ENCODE assay signal across 1 cellular context in the genomic region with DNA sequence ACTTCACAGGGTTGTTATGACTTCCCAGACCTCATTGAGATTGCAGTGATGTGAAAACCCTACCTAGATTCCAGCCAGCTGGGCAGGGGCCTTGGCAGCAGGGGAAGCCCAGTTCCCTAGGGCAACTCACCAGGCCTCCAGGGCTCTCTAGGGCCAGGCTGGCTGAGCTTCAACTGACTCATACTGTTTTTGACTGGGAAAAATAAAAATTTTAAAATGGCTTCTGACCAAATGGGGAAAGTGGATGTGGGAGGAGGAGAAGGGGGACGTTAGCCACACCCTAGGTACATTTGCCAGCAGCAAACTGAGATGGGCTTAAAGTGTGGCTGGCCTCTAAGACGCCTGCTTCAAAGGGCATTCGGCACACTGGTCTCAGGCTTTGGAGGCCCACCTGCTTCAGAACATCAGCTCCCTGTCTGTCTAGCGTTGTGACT.
TF ChIP-seq lines count a peak whose summit lies in the region.

No MANE protein-coding gene starts in this region.

TF ChIP-seq in WTC11, 78 proteins besides CTCF, POLR2A, EP300 and RAD21 (continued from another document):
- TF ChIP-seq, protein P1, sequence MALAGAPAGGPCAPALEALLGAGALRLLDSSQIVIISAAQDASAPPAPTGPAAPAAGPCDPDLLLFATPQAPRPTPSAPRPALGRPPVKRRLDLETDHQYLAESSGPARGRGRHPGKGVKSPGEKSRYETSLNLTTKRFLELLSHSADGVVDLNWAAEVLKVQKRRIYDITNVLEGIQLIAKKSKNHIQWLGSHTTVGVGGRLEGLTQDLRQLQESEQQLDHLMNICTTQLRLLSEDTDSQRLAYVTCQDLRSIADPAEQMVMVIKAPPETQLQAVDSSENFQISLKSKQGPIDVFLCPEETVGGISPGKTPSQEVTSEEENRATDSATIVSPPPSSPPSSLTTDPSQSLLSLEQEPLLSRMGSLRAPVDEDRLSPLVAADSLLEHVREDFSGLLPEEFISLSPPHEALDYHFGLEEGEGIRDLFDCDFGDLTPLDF (CRISPR knock-in tag; IDR thresholded peaks at IDR 0.05), result no peak
- TF ChIP-seq, protein P2, sequence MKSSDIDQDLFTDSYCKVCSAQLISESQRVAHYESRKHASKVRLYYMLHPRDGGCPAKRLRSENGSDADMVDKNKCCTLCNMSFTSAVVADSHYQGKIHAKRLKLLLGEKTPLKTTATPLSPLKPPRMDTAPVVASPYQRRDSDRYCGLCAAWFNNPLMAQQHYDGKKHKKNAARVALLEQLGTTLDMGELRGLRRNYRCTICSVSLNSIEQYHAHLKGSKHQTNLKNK (CRISPR knock-in tag; IDR thresholded peaks at IDR 0.05), result no peak
- TF ChIP-seq FOXP1 (CRISPR knock-in tag; IDR thresholded peaks at IDR 0.05; ENCODE audit: borderline replicate concordance), result no peak
